Comparison of ENCODE assay signal across 21 cellular contexts in the genomic region with DNA sequence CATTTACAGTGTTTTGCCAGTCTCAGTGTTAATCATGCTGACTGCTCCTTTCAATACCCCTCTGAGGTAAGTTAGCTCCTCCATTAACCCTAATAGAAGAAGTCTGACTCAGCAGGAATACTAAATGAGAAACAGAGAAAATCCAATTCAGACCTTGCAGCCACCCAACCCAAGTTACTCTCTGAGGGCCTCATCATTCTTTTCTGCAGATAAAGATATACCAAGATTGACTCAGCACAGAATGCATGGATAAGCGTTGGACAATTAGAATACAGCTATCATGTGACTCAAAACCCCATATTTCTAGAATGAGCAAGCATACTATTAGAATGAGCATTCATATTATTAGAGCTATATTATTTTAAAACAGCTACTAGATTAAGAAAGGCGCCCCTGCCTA.
DNase-seq lines count a peak whose midpoint lies in the region; ATAC-seq, FAIRE-seq and TF ChIP-seq lines count a peak whose summit lies in the region.
"Had no signal": no experiment of that assay in that cellular context is flagged by ENCODE, and none has a peak within 500 bp of the region (broad histone marks: within the 10 kb centered on the region; RNA-seq: fewer than 3 reads in every experiment).

No MANE protein-coding gene starts in this region.

- POLR2A ChIA-PET in HepG2 (lab: Yijun Ruan, JAX), result no interaction called here

- H3K4me1 ChIP-seq in HepG2 (ENCODE audit: insufficient read depth, low read length) (no peaks in the 10 kb centered on the region), right lobe of liver (no peaks in the 10 kb centered on the region), vagina (no peaks in the 10 kb centered on the region)
- H3K4me1 ChIP-seq: upper lobe of right lung had no signal

- TF ChIP-seq RAD21 in HepG2 (CRISPR knock-in tag; IDR thresholded peaks at IDR 0.05), result no peak

- H3K36me3 ChIP-seq in HepG2 (replicated peaks in 1 of 2; ENCODE audit: control insufficient read depth in 1 of 2, insufficient read depth in 2 of 2, low read length in 2 of 2), result no peaks in the 10 kb centered on the region
- H3K36me3 ChIP-seq in right lobe of liver, result no peaks in the 10 kb centered on the region
- no peaks in the 10 kb centered on the region for H3K36me3 ChIP-seq in vagina
- H3K36me3 ChIP-seq: heart right ventricle, upper lobe of right lung had no signal

- H3K27me3 ChIP-seq in HepG2 (ENCODE audit: control insufficient read depth in 1 of 2, insufficient read depth in 2 of 2, low read length in 2 of 2) (no peaks in the 10 kb centered on the region), right lobe of liver (no peaks in the 10 kb centered on the region), vagina (no peaks in the 10 kb centered on the region)
- H3K27me3 ChIP-seq: heart right ventricle, upper lobe of right lung had no signal

- no peak for DNase-seq in HepG2 (ENCODE audit: low spot score)
- DNase-seq in right lobe of liver, result no peak
- peak; percentile 43 for DNase-seq in astrocyte of the hippocampus (ENCODE audit: low read depth, low spot score)
- DNase-seq in glomerular endothelial cell (ENCODE audit: extremely low read depth, low read depth, low spot score), result peak; percentile 7
- DNase-seq in inferior parietal cortex (ENCODE audit: extremely low spot score), result no peak
- DNase-seq in vagina (ENCODE audit: extremely low spot score in 2 of 2), result no peak
- no peak for DNase-seq in activated CD8-positive, alpha-beta memory T cell treated with anti-CD3 and anti-CD28 coated beads, Interleukin-2, amount 50 U/mL, for 4 hours
- DNase-seq: activated B cell treated with CpG ODN at 0.5 μM for 24 hours; endodermal cell; Karpas-422; naive B cell; NCI-H187; NCI-H748 treated with DMSO at 0.1 percent for 48 hours; RPMI8226; stimulated activated CD4-positive, alpha-beta T cell treated with anti-CD3 and anti-CD28 coated beads, Interleukin-2, amount 100 ng/mL, for 48 hours; T-helper 1 cell; upper lobe of right lung had no signal

- no peak overlapping the region for H3K27ac ChIP-seq in HepG2 (ENCODE audit: extremely low read length, insufficient read depth, low read length)
- no peak overlapping the region for H3K27ac ChIP-seq in right lobe of liver
- no peak overlapping the region for H3K27ac ChIP-seq in vagina
- H3K27ac ChIP-seq: heart right ventricle, upper lobe of right lung had no signal

- H3K9me3 ChIP-seq in HepG2 (ENCODE audit: low read length) (peaks cover 68% of the 10 kb centered on the region), right lobe of liver (no peaks in the 10 kb centered on the region), vagina (no peaks in the 10 kb centered on the region)
- H3K9me3 ChIP-seq: upper lobe of right lung had no signal

- no peak overlapping the region for H3K4me2 ChIP-seq in HepG2 (ENCODE audit: low read depth, low read length)

- 0% methylated on average over 2 of the region's 2 CpGs for WGBS in HepG2 (ENCODE audit: low lambda C conversion rate)
- 63% methylated on average over 2 of the region's 2 CpGs for WGBS in right lobe of liver (ENCODE audit: insufficient coverage, low coverage, low lambda C conversion rate, missing lambda C conversion rate)

- no peak overlapping the region for H3K9ac ChIP-seq in HepG2 (ENCODE audit: insufficient read depth, low read depth, low read length)

- H4K20me1 ChIP-seq in HepG2 (ENCODE audit: insufficient read depth, low read length), result no peaks in the 10 kb centered on the region

- TF ChIP-seq EP300 in HepG2 (IDR thresholded peaks at IDR 0.05; ENCODE audit: low read depth in 2 of 2, low read length in 2 of 2), result no peak
- TF ChIP-seq EP300 in HepG2 (CRISPR knock-in tag; IDR thresholded peaks at IDR 0.05; ENCODE audit: borderline replicate concordance), result no peak

- intact Hi-C loops in HepG2 (cut with micrococcal nuclease; ENCODE audit: unreplicated experiment) (no loop called here), right lobe of liver (cut with DNase I) (no loop called here), vagina (cut with DNase I) (no loop called here)

- no peak for FAIRE-seq in HepG2 (lab: Jason Lieb, UNC)
- FAIRE-seq: A204.1 had no signal

- no peak overlapping the region for H2AFZ ChIP-seq in HepG2 (ENCODE audit: low read length)

- no TSS peak for BruUV-seq in HepG2 (replicated peaks; lab: Mats Ljungman, UMichigan)

- H3K79me2 ChIP-seq in HepG2 (ENCODE audit: insufficient read depth, low read length), result no peaks in the 10 kb centered on the region

- CTCF ChIA-PET in HepG2 (lab: Yijun Ruan, JAX; ENCODE audit: low intra/inter-chr PET ratio, low total read pairs), result no interaction called here

- in situ Hi-C loops in HepG2 (cut with HindIII; ENCODE audit: extremely low pct_ligation_motif_present, low pct_unique_long_range_greater_than_20kb), result no loop called here

- TF ChIP-seq POLR2A in HepG2 (IDR thresholded peaks at IDR 0.05; ENCODE audit: insufficient read depth in 1 of 2, low read depth in 2 of 2, low read length in 2 of 2) (no peak), right lobe of liver (IDR thresholded peaks at IDR 0.05) (no peak), vagina (IDR thresholded peaks at IDR 0.05) (no peak)

- H3K4me3 ChIP-seq in HepG2 (replicated peaks in 1 of 3; ENCODE audit: insufficient read depth in 1 of 3, low read depth in 2 of 3, low read length in 3 of 3) (no peak overlapping the region), right lobe of liver (no peak overlapping the region), vagina (no peak overlapping the region)
- H3K4me3 ChIP-seq: heart right ventricle, upper lobe of right lung had no signal

- no peak for ATAC-seq in HepG2
- ATAC-seq in right lobe of liver, result no peak
- ATAC-seq in GM21825 (IDR thresholded peaks at IDR 0.05; ENCODE audit: unreplicated experiment), result no peak
- ATAC-seq: left lobe of liver, upper lobe of right lung had no signal

- TF ChIP-seq CTCF in HepG2 (CRISPR knock-in tag; IDR thresholded peaks at IDR 0.05), result no peak
- TF ChIP-seq CTCF in right lobe of liver (IDR thresholded peaks at IDR 0.05), result no peak
- TF ChIP-seq CTCF in vagina (IDR thresholded peaks at IDR 0.05), result no peak

TF ChIP-seq in HepG2, 621 proteins besides CTCF, POLR2A, EP300 and RAD21:
- TF ChIP-seq MAFK (conservative IDR thresholded peaks at IDR 0.05 in 1 of 2, IDR thresholded peaks at IDR 0.05 in 1 of 2; ENCODE audit: low read length in 2 of 2), result peak in 1 of 2 experiments; percentile 34; a peak in 2 of 4 replicates
- TF ChIP-seq ZNF350 (CRISPR knock-in tag; IDR thresholded peaks at IDR 0.05; ENCODE audit: borderline replicate concordance, low read depth), result no peak
- TF ChIP-seq MAFF (IDR thresholded peaks at IDR 0.05; ENCODE audit: low read depth, low read length), result 0 out of 2 replicates have a peak, but pooled peaks have one; percentile 17
TF ChIP-seq in HepG2: peak in this region for 2.

Comparison
In these comparisons a context has a peak if more than half of its experiments do, and no peak if none do; other contexts are left out.
1. DNase-seq: peak in astrocyte of the hippocampus (single experiment) and glomerular endothelial cell (single experiment); none in HepG2 (single experiment), right lobe of liver (0 of 3), inferior parietal cortex (single experiment), vagina (0 of 2) and activated CD8-positive, alpha-beta memory T cell treated with anti-CD3 and anti-CD28 coated beads, Interleukin-2, amount 50 U/mL, for 4 hours (single experiment).